In the genomic region with DNA sequence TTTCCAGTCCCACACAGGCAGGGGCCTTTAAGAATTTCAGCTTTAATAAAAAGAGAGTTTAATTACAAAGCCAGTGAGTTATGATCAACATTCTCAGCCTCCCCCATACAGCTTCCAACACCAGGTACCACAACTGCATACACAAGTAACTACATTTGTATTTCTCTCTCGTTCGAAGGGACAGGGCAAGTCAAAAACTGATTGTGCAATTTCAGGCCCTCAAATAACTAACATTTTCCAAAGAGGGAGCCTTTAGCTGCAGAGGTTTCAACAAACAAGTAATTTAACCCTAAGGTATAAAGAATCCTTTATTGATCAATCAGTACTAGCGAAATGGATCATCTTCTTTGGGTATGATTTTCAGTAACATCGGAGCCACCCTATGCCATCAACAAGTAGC, we compare ENCODE assay signal across 26 cellular contexts.
"Had no signal": no experiment of that assay in that cellular context is flagged by ENCODE, and none has a peak within 500 bp of the region (broad histone marks: within the 10 kb centered on the region; RNA-seq: fewer than 3 reads in every experiment).

No MANE protein-coding gene starts in this region.

- H3K4me3 ChIP-seq: left ventricle myocardium inferior, lung, ovary, right atrium auricular region, skin epidermis, stomach, testis, thyroid gland, transverse colon, upper lobe of left lung, vagina had no signal

- DNase-seq: hypothalamus; immature natural killer cell; kidney; left colon; left ventricle myocardium inferior; mesendoderm; naive B cell; natural killer cell; ovary; stimulated activated CD4-positive, alpha-beta T cell treated with anti-CD3 and anti-CD28 coated beads, Interleukin-12 subunit alpha, Interleukin-12 subunit beta, amount 100 ng/mL, for 4 hours; stimulated activated CD4-positive, alpha-beta T cell treated with anti-CD3 and anti-CD28 coated beads, Interleukin-15, amount 100 ng/mL, for 24 hours; stimulated activated CD4-positive, alpha-beta T cell treated with anti-CD3 and anti-CD28 coated beads, Interleukin-2, amount 100 ng/mL, for 24 hours; stimulated activated CD4-positive, alpha-beta T cell treated with anti-CD3 and anti-CD28 coated beads, Interleukin-4, amount 100 ng/mL, for 1 hour; stimulated activated naive B cell treated with anti-CD40 and anti-IgM and Interleukin-4, amounts not matched to agents 10 μg/mL and 1 μg/mL and 100 μg/mL, for 72 hours; stimulated activated naive CD8-positive, alpha-beta T cell treated with anti-CD3 and anti-CD28 coated beads, Interleukin-15, Interleukin-2, amounts not matched to agents 100 U/mL and 50 U/mL, for 24 hours; stomach; testis; thyroid gland; transverse colon; upper lobe of left lung had no signal

- H3K36me3 ChIP-seq: left ventricle myocardium inferior, ovary, right atrium auricular region, stomach, thyroid gland, transverse colon, upper lobe of left lung, vagina had no signal

- H3K27me3 ChIP-seq: ovary, right atrium auricular region, stomach, testis, thyroid gland, transverse colon, upper lobe of left lung, vagina had no signal

- H3K27ac ChIP-seq: left ventricle myocardium inferior, ovary, right atrium auricular region, skin epidermis, stomach, testis, thyroid gland, transverse colon, upper lobe of left lung, vagina had no signal

- FAIRE-seq: islet of Langerhans, kidney had no signal

- H3K4me1 ChIP-seq: left ventricle myocardium inferior, right atrium auricular region, stomach, testis, thyroid gland, transverse colon, upper lobe of left lung, vagina had no signal

- ATAC-seq: left colon; natural killer cell; sciatic nerve; stimulated activated naive B cell treated with anti-CD40 and anti-IgM and Interleukin-4, amounts not matched to agents 10 μg/mL and 1 μg/mL and 100 μg/mL, for 72 hours; stimulated activated naive CD8-positive, alpha-beta T cell treated with anti-CD3 and anti-CD28 coated beads, Interleukin-15, Interleukin-2, amounts not matched to agents 100 U/mL and 50 U/mL, for 24 hours had no signal

- H3K9me3 ChIP-seq: left ventricle myocardium inferior, ovary, right atrium auricular region, stomach, testis, thyroid gland, transverse colon, upper lobe of left lung, vagina had no signal
